In the genomic region with DNA sequence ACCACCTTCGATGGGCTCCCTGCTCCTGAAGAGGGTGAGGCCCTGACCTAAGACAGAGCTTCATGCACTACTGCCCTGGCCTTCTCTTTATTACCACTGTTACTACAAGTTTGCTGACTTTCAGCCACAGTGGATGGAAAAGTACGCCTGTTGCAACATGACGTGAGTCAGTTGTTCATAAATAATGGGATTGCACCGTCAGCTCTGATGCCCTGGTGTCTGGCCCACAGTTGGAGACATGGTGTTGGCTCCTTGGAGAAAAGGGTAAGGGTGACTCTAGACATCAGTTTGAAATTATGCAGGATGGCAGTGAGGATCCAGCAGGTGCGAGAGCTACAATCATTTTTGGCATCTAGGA, we compare ENCODE assay signal across 1 cellular context.
TF ChIP-seq lines count a peak whose summit lies in the region.

No MANE protein-coding gene starts in this region.

TF ChIP-seq in A549, 52 proteins besides CTCF, POLR2A, EP300 and RAD21 (continued from another document):
- TF ChIP-seq ELK1 (IDR thresholded peaks at IDR 0.05; ENCODE audit: low read depth, low read length): no peak
- no peak for TF ChIP-seq HOXA7 (CRISPR knock-in tag; IDR thresholded peaks at IDR 0.05)
- TF ChIP-seq MAZ (IDR thresholded peaks at IDR 0.05; ENCODE audit: borderline replicate concordance, low read depth, low read length): no peak
- no peak for TF ChIP-seq CBX2 (IDR thresholded peaks at IDR 0.05; ENCODE audit: borderline replicate concordance, low read depth)
- TF ChIP-seq, protein P1, sequence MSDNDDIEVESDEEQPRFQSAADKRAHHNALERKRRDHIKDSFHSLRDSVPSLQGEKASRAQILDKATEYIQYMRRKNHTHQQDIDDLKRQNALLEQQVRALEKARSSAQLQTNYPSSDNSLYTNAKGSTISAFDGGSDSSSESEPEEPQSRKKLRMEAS (IDR thresholded peaks at IDR 0.05): peak; percentile 81
- TF ChIP-seq HOXB13 (CRISPR knock-in tag; IDR thresholded peaks at IDR 0.05; ENCODE audit: low read depth): 0 out of 2 replicates have a peak, but pooled peaks have one; percentile 49
- TF ChIP-seq REST (IDR thresholded peaks at IDR 0.05): no peak
- 0 out of 3 replicates have a peak, but pooled peaks have one; percentile 23 for TF ChIP-seq SMC3 (IDR thresholded peaks at IDR 0.05)
- peak; percentile 72; the same call in 1 of the 2 replicates for TF ChIP-seq GATA3 (IDR thresholded peaks at IDR 0.05; ENCODE audit: borderline replicate concordance)
- no peak for TF ChIP-seq RNF2 (IDR thresholded peaks at IDR 0.05; ENCODE audit: borderline replicate concordance, low read depth)
- TF ChIP-seq EHF (CRISPR knock-in tag; IDR thresholded peaks at IDR 0.05): no peak; the same call in 1 of the 2 replicates
- TF ChIP-seq ZC3H11A (IDR thresholded peaks at IDR 0.05): no peak
- no peak for TF ChIP-seq RCOR1 (IDR thresholded peaks at IDR 0.05; ENCODE audit: low read depth, low read length)
- TF ChIP-seq JUN (IDR thresholded peaks at IDR 0.05): peak; percentile 55 to 87; a peak in 3 of 5 replicates
- TF ChIP-seq, protein P2, sequence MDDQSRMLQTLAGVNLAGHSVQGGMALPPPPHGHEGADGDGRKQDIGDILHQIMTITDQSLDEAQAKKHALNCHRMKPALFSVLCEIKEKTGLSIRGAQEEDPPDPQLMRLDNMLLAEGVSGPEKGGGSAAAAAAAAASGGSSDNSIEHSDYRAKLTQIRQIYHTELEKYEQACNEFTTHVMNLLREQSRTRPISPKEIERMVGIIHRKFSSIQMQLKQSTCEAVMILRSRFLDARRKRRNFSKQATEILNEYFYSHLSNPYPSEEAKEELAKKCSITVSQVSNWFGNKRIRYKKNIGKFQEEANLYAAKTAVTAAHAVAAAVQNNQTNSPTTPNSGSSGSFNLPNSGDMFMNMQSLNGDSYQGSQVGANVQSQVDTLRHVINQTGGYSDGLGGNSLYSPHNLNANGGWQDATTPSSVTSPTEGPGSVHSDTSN (IDR thresholded peaks at IDR 0.05): peak; percentile 58; the same call in 1 of the 2 replicates
- TF ChIP-seq ZFP36 (IDR thresholded peaks at IDR 0.05; ENCODE audit: borderline replicate concordance, partially characterized antibody): no peak
- TF ChIP-seq CHD2 (IDR thresholded peaks at IDR 0.05; ENCODE audit: low read length, partially characterized antibody): no peak
- no peak for TF ChIP-seq TFCP2L1 (CRISPR knock-in tag; IDR thresholded peaks at IDR 0.05)
- TF ChIP-seq ESRRA (IDR thresholded peaks at IDR 0.05; ENCODE audit: borderline replicate concordance, low read length): no peak
- TF ChIP-seq, protein P3, sequence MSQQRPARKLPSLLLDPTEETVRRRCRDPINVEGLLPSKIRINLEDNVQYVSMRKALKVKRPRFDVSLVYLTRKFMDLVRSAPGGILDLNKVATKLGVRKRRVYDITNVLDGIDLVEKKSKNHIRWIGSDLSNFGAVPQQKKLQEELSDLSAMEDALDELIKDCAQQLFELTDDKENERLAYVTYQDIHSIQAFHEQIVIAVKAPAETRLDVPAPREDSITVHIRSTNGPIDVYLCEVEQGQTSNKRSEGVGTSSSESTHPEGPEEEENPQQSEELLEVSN (IDR thresholded peaks at IDR 0.05; ENCODE audit: borderline replicate concordance, low read depth): no peak
- TF ChIP-seq NR3C1 (IDR thresholded peaks at IDR 0.05): no peak
- peak; percentile 95 for TF ChIP-seq MAFK (IDR thresholded peaks at IDR 0.05; ENCODE audit: partially characterized antibody)
- TF ChIP-seq, protein P4, sequence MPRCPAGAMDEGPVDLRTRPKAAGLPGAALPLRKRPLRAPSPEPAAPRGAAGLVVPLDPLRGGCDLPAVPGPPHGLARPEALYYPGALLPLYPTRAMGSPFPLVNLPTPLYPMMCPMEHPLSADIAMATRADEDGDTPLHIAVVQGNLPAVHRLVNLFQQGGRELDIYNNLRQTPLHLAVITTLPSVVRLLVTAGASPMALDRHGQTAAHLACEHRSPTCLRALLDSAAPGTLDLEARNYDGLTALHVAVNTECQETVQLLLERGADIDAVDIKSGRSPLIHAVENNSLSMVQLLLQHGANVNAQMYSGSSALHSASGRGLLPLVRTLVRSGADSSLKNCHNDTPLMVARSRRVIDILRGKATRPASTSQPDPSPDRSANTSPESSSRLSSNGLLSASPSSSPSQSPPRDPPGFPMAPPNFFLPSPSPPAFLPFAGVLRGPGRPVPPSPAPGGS (IDR thresholded peaks at IDR 0.05): peak; percentile 72
- no peak for TF ChIP-seq KDM1A (IDR thresholded peaks at IDR 0.05; ENCODE audit: low read depth)
- TF ChIP-seq CBX8 (IDR thresholded peaks at IDR 0.05): no peak
- TF ChIP-seq JUNB (IDR thresholded peaks at IDR 0.05): peak; percentile 83
- no peak for TF ChIP-seq PHF8 (IDR thresholded peaks at IDR 0.05; ENCODE audit: borderline replicate concordance, low read depth)
